Comparison of ENCODE assay signal across 9 cellular contexts in the genomic region with DNA sequence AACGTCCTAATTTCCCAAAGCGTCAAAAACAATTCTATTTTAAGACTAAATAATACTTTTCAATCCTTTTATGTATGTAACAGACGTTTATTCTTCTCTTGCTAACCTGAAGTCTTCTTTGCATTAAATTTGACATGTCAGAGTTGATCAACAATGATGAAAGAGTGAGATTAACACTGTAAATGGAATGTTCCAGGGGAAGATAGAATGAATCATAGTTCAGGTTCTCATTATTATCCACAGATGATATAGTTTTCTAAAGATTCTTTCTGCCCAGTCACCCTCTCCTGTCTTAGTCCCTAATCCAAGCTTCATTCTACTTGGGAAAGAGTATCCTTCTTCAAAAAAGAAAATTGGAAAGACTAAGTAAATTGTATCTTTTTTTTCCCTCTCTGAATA. TPM values are rescaled to one million over a fixed set of nuclear protein-coding genes. Genes with fewer than 3 reads are reported as not detected.
DNase-seq lines count a peak whose midpoint lies in the region; ATAC-seq, FAIRE-seq and TF ChIP-seq lines count a peak whose summit lies in the region.
"Had no signal": no experiment of that assay in that cellular context is flagged by ENCODE, and none has a peak within 500 bp of the region (broad histone marks: within the 10 kb centered on the region; RNA-seq: fewer than 3 reads in every experiment).

No MANE protein-coding gene starts in this region.

- H2BK120ac ChIP-seq in trophoblast cell (ENCODE audit: insufficient read depth, low read length, poor library complexity): no peak overlapping the region

- H3K4me1 ChIP-seq in trophoblast cell (ENCODE audit: control insufficient read depth in 1 of 2, insufficient read depth in 2 of 2, low read length in 2 of 2): no peaks in the 10 kb centered on the region

- H2AFZ ChIP-seq in trophoblast cell (ENCODE audit: insufficient read depth, low read length, poor library complexity): no peak overlapping the region

- ATAC-seq in GM19324 (IDR thresholded peaks at IDR 0.05; ENCODE audit: low FRiP score, unreplicated experiment): no peak

- H3K4me2 ChIP-seq in trophoblast cell (ENCODE audit: low read length): no peak overlapping the region

- no peak overlapping the region for H2BK5ac ChIP-seq in trophoblast cell (ENCODE audit: low read depth, low read length, poor library complexity)

- H3K27ac ChIP-seq in trophoblast cell (ENCODE audit: low read depth, low read length): no peak overlapping the region

- H4K12ac ChIP-seq in trophoblast cell (ENCODE audit: low read depth, low read length): no peak overlapping the region

- H3K79me1 ChIP-seq in trophoblast cell (ENCODE audit: low read length): peaks cover 1% of the 10 kb centered on the region

- no CpG with 5 or more reads among the region's 3 CpGs for whole genome bisulfite sequencing in trophoblast cell (ENCODE audit: extremely low coverage, insufficient coverage, insufficient read length)

- no peak overlapping the region for H3K14ac ChIP-seq in trophoblast cell (ENCODE audit: low read length)

- no peaks in the 10 kb centered on the region for H3K79me2 ChIP-seq in trophoblast cell (ENCODE audit: control insufficient read depth, insufficient read depth, low read length, poor library complexity)

- H3K23ac ChIP-seq in trophoblast cell (ENCODE audit: low read length): no peak overlapping the region

- H4K8ac ChIP-seq in trophoblast cell (ENCODE audit: low read depth, low read length): no peak overlapping the region

- DNase-seq in GM04504 (ENCODE audit: low read depth): peak; percentile 23
- DNase-seq in RCC 7860 (ENCODE audit: low spot score): peak; percentile 17
- DNase-seq in epithelial cell of esophagus (ENCODE audit: low read depth): peak; percentile 87
- DNase-seq in trophoblast cell: no peak
- no peak for DNase-seq in OCI-M1 (lab: John Stamatoyannopoulos, UW)
- DNase-seq in NCI-H1930 (lab: John Stamatoyannopoulos, UW): no peak
- DNase-seq: activated CD8-positive, alpha-beta memory T cell treated with anti-CD3 and anti-CD28 coated beads, Interleukin-2, amount 50 U/mL, for 48 hours; NCI-H2227 treated with DMSO at 0.1 percent for 48 hours had no signal

- no peak overlapping the region for H2AK5ac ChIP-seq in trophoblast cell (ENCODE audit: low read length)

- no peak for FAIRE-seq in RCC 7860 (lab: Jason Lieb, UNC)

- no peak overlapping the region for H3K18ac ChIP-seq in trophoblast cell (ENCODE audit: low read length)

- H3K27me3 ChIP-seq in trophoblast cell (ENCODE audit: insufficient read depth, low read length): no peaks in the 10 kb centered on the region

- no peak overlapping the region for H3K9ac ChIP-seq in trophoblast cell (ENCODE audit: low read length)

- no peak overlapping the region for H3K4ac ChIP-seq in trophoblast cell (ENCODE audit: low read depth, low read length)

- H4K91ac ChIP-seq in trophoblast cell (ENCODE audit: low read depth, low read length): peak overlapping the region; percentile 18

- H3K36me3 ChIP-seq in trophoblast cell (ENCODE audit: control insufficient read depth in 1 of 2, insufficient read depth in 2 of 2, low read length in 2 of 2): peaks cover 0 to 5% of the 10 kb centered on the region in 2 experiments

- H3K4me3 ChIP-seq in epithelial cell of esophagus (ENCODE audit: low read length) (no peak overlapping the region), trophoblast cell (ENCODE audit: low read depth, low read length) (no peak overlapping the region)

- TF ChIP-seq CTCF in epithelial cell of esophagus (IDR thresholded peaks at IDR 0.05; ENCODE audit: insufficient read depth, low read depth, low read length, missing control alignments): no peak

- no peaks in the 10 kb centered on the region for H3K9me3 ChIP-seq in trophoblast cell (ENCODE audit: insufficient read depth, low read depth, low read length)

- no peak overlapping the region for H2BK12ac ChIP-seq in trophoblast cell (ENCODE audit: low read length)

RNA-seq across cellular contexts. Expression of a gene that starts 38.9 kb away (rescaled TPM):
- polyA plus RNA-seq in trophoblast cell (2013): 19.6 and 20.8 TPM in 2 replicates

RNA-seq across cellular contexts. Expression of a gene that starts 39.6 kb away (rescaled TPM):
- 49.0 and 50.2 TPM in 2 replicates for polyA plus RNA-seq in trophoblast cell (2013)

Comparison
In these comparisons a context has a peak if more than half of its experiments do, and no peak if none do; other contexts are left out.
1. DNase-seq: peak in GM04504 (single experiment), RCC 7860 (single experiment) and epithelial cell of esophagus (single experiment); none in trophoblast cell (0 of 2), OCI-M1 (single experiment) and NCI-H1930 (0 of 2).